Comparison of ENCODE assay signal across 1 cellular context in genomic region chr11:118998822-118999221, GRCh38.
TF ChIP-seq lines count a peak whose summit lies in the region.

No MANE protein-coding gene starts in this region.

TF ChIP-seq in SK-N-SH treated with all-trans-retinoic acid at 6 μM for 48 hours, 23 proteins besides CTCF, POLR2A, EP300 and RAD21 (continued from another document):
- TF ChIP-seq ARNTL (CRISPR knock-in tag; IDR thresholded peaks at IDR 0.05; ENCODE audit: borderline replicate concordance, low read depth) = no peak
- no peak for TF ChIP-seq PATZ1 (CRISPR knock-in tag; IDR thresholded peaks at IDR 0.05; ENCODE audit: borderline replicate concordance)
- no peak for TF ChIP-seq CSRNP3 (CRISPR knock-in tag; IDR thresholded peaks at IDR 0.05)
- no peak for TF ChIP-seq GLIS3 (CRISPR knock-in tag; IDR thresholded peaks at IDR 0.05)
